10 cellular contexts compared by ENCODE assay signal in genomic region chr12:93848453-93849120, GRCh38.
DNase-seq lines count a peak whose midpoint lies in the region; ATAC-seq and TF ChIP-seq lines count a peak whose summit lies in the region.
"Had no signal": no experiment of that assay in that cellular context is flagged by ENCODE, and none has a peak within 500 bp of the region (broad histone marks: within the 10 kb centered on the region; RNA-seq: fewer than 3 reads in every experiment).

No MANE protein-coding gene starts in this region.

- no peak for DNase-seq in Right ventricle myocardium inferior (ENCODE audit: missing footprints)
- DNase-seq in cardiac septum (ENCODE audit: low spot score): no peak
- peak; percentile 72 for DNase-seq in SKM-1 (lab: John Stamatoyannopoulos, UW; ENCODE audit: unreplicated experiment)
- no peak for DNase-seq in heart right ventricle
- peak in 1 of 2 donors; percentile 62 for DNase-seq in aorta
- DNase-seq in hepatocyte (ENCODE audit: low spot score): no peak
- DNase-seq in WERI-Rb-1: no peak
- DNase-seq: NCI-H2081 had no signal

- no peaks in the 10 kb centered on the region for H3K9me3 ChIP-seq in heart right ventricle
- no peaks in the 10 kb centered on the region for H3K9me3 ChIP-seq in aorta (ENCODE audit: control insufficient read depth, low read length)
- no peaks in the 10 kb centered on the region for H3K9me3 ChIP-seq in hepatocyte (ENCODE audit: low read depth)
- H3K9me3 ChIP-seq in WERI-Rb-1 (ENCODE audit: severe bottlenecking): no peaks in the 10 kb centered on the region

- H3K27me3 ChIP-seq in heart right ventricle (no peaks in the 10 kb centered on the region), aorta (ENCODE audit: control insufficient read depth in 1 of 2, insufficient read depth in 2 of 2, low read length in 1 of 2) (no peaks in the 10 kb centered on the region), hepatocyte (no peaks in the 10 kb centered on the region), WERI-Rb-1 (ENCODE audit: insufficient read depth, low read depth, severe bottlenecking) (no peaks in the 10 kb centered on the region)

- TF ChIP-seq CTCF in heart right ventricle (IDR thresholded peaks at IDR 0.05) (no peak), hepatocyte (IDR thresholded peaks at IDR 0.05; ENCODE audit: poor library complexity) (no peak), WERI-Rb-1 (IDR thresholded peaks at IDR 0.05; ENCODE audit: low read depth, low read length) (no peak)

- H3K4me1 ChIP-seq in heart right ventricle: peaks cover 0 to 26% (median 11%) of the 10 kb centered on the region in 9 donors
- no peaks in the 10 kb centered on the region for H3K4me1 ChIP-seq in aorta (ENCODE audit: control insufficient read depth in 1 of 2, insufficient read depth in 2 of 2, low read length in 2 of 2)
- no peaks in the 10 kb centered on the region for H3K4me1 ChIP-seq in hepatocyte (ENCODE audit: insufficient read depth)

- peak overlapping the region in 7 of 10 donors; percentile 23 to 85 (median 37) for H3K27ac ChIP-seq in heart right ventricle
- no peak overlapping the region for H3K27ac ChIP-seq in aorta (ENCODE audit: low read depth in 1 of 2, low read length in 2 of 2)
- no peak overlapping the region for H3K27ac ChIP-seq in hepatocyte
- H3K27ac ChIP-seq in WERI-Rb-1: no peak overlapping the region

- intact Hi-C loops in Right ventricle myocardium inferior (cut with DNase I) (no loop called here), cardiac septum (cut with DNase I) (no loop called here), heart right ventricle (cut with DNase I) (no loop called here), aorta (cut with DNase I) (no loop called here)

- WGBS in heart right ventricle, 2 donors: 67 to 77% methylated on average over 12 of the region's 12 CpGs
- 84 to 86% methylated on average over 12 of the region's 12 CpGs for WGBS in aorta, 2 donors
- 93% methylated on average over 12 of the region's 12 CpGs for WGBS in hepatocyte (ENCODE audit: low lambda C conversion rate, missing lambda C conversion rate)

- H3K36me3 ChIP-seq in heart right ventricle (peaks cover 0 to 7% (median 0%) of the 10 kb centered on the region in 9 donors), aorta (ENCODE audit: control insufficient read depth in 1 of 2, insufficient read depth in 2 of 2, low read length in 1 of 2) (no peaks in the 10 kb centered on the region), hepatocyte (replicated peaks; ENCODE audit: insufficient read depth, low read depth) (no peaks in the 10 kb centered on the region), WERI-Rb-1 (no peaks in the 10 kb centered on the region)

- no peak overlapping the region for H3K4me2 ChIP-seq in hepatocyte

- H3K79me2 ChIP-seq in hepatocyte: no peaks in the 10 kb centered on the region

- no peaks in the 10 kb centered on the region for H4K20me1 ChIP-seq in hepatocyte (ENCODE audit: insufficient read depth, poor library complexity, severe bottlenecking)

- H3K9me2 ChIP-seq in hepatocyte (replicated peaks; ENCODE audit: insufficient read depth): no peaks in the 10 kb centered on the region

- ATAC-seq in Right ventricle myocardium inferior (peak; percentile 58), heart right ventricle (peak; percentile 54 to 72 (median 64)), aorta (ENCODE audit: low FRiP score) (peak; percentile 47), HG02970 (IDR thresholded peaks at IDR 0.05; ENCODE audit: low FRiP score, unreplicated experiment) (no peak)
- ATAC-seq: WTC11 had no signal

- H3K4me3 ChIP-seq in heart right ventricle (no peak overlapping the region), aorta (ENCODE audit: low read length in 2 of 2) (no peak overlapping the region), hepatocyte (no peak overlapping the region), WERI-Rb-1 (ENCODE audit: low read depth, low read length) (no peak overlapping the region)

- no peak overlapping the region for H2AFZ ChIP-seq in hepatocyte

Comparison
In these comparisons a context has a peak if more than half of its experiments do, and no peak if none do; other contexts are left out.
1. H3K27ac ChIP-seq: peak in heart right ventricle (7 of 10); none in aorta (0 of 2), hepatocyte (single experiment) and WERI-Rb-1 (single experiment).